23 cellular contexts compared by ENCODE assay signal in the genomic region with DNA sequence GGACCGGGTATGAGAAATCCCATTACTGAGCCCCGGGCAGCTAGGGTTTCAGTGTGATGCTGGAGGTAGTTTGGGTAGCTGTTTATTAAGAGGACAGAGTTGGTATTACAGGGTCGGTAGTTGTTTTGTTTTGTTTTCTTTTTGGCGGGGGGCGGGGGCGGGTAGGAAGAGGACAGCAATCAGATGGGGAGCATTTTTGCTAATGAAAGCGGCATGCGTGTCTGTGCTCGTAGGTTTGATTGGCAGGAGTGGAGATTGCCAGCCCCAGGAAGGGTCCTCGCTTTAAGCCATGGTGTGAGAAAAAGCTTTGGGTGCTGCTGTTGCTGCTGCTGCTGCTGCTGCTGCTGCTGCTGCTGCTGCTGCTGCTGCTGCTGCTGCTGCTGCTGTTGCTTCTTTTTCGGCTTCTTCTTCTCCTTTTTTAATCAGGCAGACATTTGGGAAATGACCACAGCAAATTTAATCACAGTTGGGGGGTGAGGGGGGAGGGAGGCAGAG.
DNase-seq lines count a peak whose midpoint lies in the region; ATAC-seq, FAIRE-seq and TF ChIP-seq lines count a peak whose summit lies in the region.
"Had no signal": no experiment of that assay in that cellular context is flagged by ENCODE, and none has a peak within 500 bp of the region (broad histone marks: within the 10 kb centered on the region; RNA-seq: fewer than 3 reads in every experiment).

No MANE protein-coding gene starts in this region.

- no peaks in the 10 kb centered on the region for H3K9me3 ChIP-seq in iPS-20b (ENCODE audit: insufficient read depth, low read depth, low read length)
- no peaks in the 10 kb centered on the region for H3K9me3 ChIP-seq in naive thymus-derived CD4-positive, alpha-beta T cell (ENCODE audit: control insufficient read depth in 2 of 3, low read length in 3 of 3)
- H3K9me3 ChIP-seq: left ventricle myocardium inferior, uterus had no signal

- TF ChIP-seq CTCF in activated CD8-positive, alpha-beta T cell treated with anti-CD3 and anti-CD28 coated beads for 36 hours (IDR thresholded peaks at IDR 0.05): no peak

- H3K4me1 Mint-ChIP-seq in activated CD8-positive, alpha-beta T cell treated with anti-CD3 and anti-CD28 coated beads for 36 hours (ENCODE audit: low read depth): no peaks in the 10 kb centered on the region
- H3K4me1 Mint-ChIP-seq in naive thymus-derived CD4-positive, alpha-beta T cell: peaks cover 0 to 4% (median 0%) of the 10 kb centered on the region in 7 donors

- DNase-seq in NCI-H82 (lab: John Stamatoyannopoulos, UW) (peak; percentile 36), NCI-H82 treated with DMSO at 0.1 percent for 48 hours (lab: John Stamatoyannopoulos, UW; ENCODE audit: unreplicated experiment) (no peak), SK-N-DZ (ENCODE audit: low spot score) (peak; percentile 74), urothelium cell line (ENCODE audit: low spot score) (peak; percentile 46)
- no peak for DNase-seq in activated CD8-positive, alpha-beta T cell treated with anti-CD3 and anti-CD28 coated beads for 36 hours
- DNase-seq in activated CD8-positive, alpha-beta memory T cell treated with anti-CD3 and anti-CD28 coated beads for 24 hours: no peak
- no peak for DNase-seq in naive thymus-derived CD4-positive, alpha-beta T cell
- DNase-seq: activated CD4-positive, CD25-positive, alpha-beta regulatory T cell treated with anti-CD3 and anti-CD28 coated beads, Interleukin-2, amount 50 U/mL, for 72 hours; activated CD8-positive, alpha-beta memory T cell treated with anti-CD3 and anti-CD28 coated beads, Interleukin-2, amount 50 U/mL, for 4 hours; activated naive CD4-positive, alpha-beta T cell treated with anti-CD3 and anti-CD28 coated beads for 36 hours; brain microvascular endothelial cell; CD8-positive, alpha-beta T cell; effector CD4-positive, alpha-beta T cell; left ventricle myocardium inferior; stimulated activated CD4-positive, alpha-beta T cell treated with anti-CD3 and anti-CD28 coated beads, Interleukin-15, amount 100 ng/mL, for 24 hours; T-helper 2 cell; uterus had no signal

- CTCF ChIA-PET in activated CD8-positive, alpha-beta T cell treated with anti-CD3 and anti-CD28 coated beads for 36 hours (lab: Charles Lee): no interaction called here
- CTCF ChIA-PET in naive thymus-derived CD4-positive, alpha-beta T cell (lab: Charles Lee): no interaction called here

- peak overlapping the region; percentile 1; the same call in 1 of the 2 replicates for H3K4me3 ChIP-seq in iPS-20b (ENCODE audit: low read length)
- H3K4me3 ChIP-seq in naive thymus-derived CD4-positive, alpha-beta T cell (ENCODE audit: low read length): no peak overlapping the region
- H3K4me3 ChIP-seq: left ventricle myocardium inferior, uterus had no signal

- FAIRE-seq in urothelium cell line (lab: Jason Lieb, UNC): no peak
- FAIRE-seq: GM12892 had no signal

- POLR2A ChIA-PET in activated CD8-positive, alpha-beta T cell treated with anti-CD3 and anti-CD28 coated beads for 36 hours (lab: Charles Lee): no interaction called here
- POLR2A ChIA-PET in naive thymus-derived CD4-positive, alpha-beta T cell (lab: Charles Lee): no interaction called here

- no peak overlapping the region for H3K27ac ChIP-seq in iPS-20b (ENCODE audit: low read length)
- no peak overlapping the region for H3K27ac ChIP-seq in naive thymus-derived CD4-positive, alpha-beta T cell (ENCODE audit: low read depth, low read length)
- H3K27ac ChIP-seq: brain microvascular endothelial cell, left ventricle myocardium inferior, uterus had no signal

- ATAC-seq in activated CD8-positive, alpha-beta T cell treated with anti-CD3 and anti-CD28 coated beads for 36 hours: no peak
- no peak for ATAC-seq in naive thymus-derived CD4-positive, alpha-beta T cell
- ATAC-seq: CD8-positive, alpha-beta T cell; HCT116; Right ventricle myocardium inferior had no signal

- H3K36me3 Mint-ChIP-seq in activated CD8-positive, alpha-beta T cell treated with anti-CD3 and anti-CD28 coated beads for 36 hours (ENCODE audit: low read depth): no peaks in the 10 kb centered on the region
- peaks cover 0 to 9% (median 0%) of the 10 kb centered on the region in 5 donors for H3K36me3 Mint-ChIP-seq in naive thymus-derived CD4-positive, alpha-beta T cell
- H3K36me3 Mint-ChIP-seq: CD8-positive, alpha-beta T cell; IgD-negative memory B cell had no signal

- H3K4me1 ChIP-seq in iPS-20b (ENCODE audit: insufficient read depth, low read length): peaks cover 14% of the 10 kb centered on the region; the same call in 1 of the 2 replicates
- H3K4me1 ChIP-seq in naive thymus-derived CD4-positive, alpha-beta T cell (ENCODE audit: control insufficient read depth in 2 of 2, insufficient read depth in 2 of 2, low read length in 2 of 2): no peaks in the 10 kb centered on the region
- H3K4me1 ChIP-seq: left ventricle myocardium inferior, uterus had no signal

- H3K4me3 Mint-ChIP-seq in activated CD8-positive, alpha-beta T cell treated with anti-CD3 and anti-CD28 coated beads for 36 hours: no peak overlapping the region
- no peak overlapping the region for H3K4me3 Mint-ChIP-seq in naive thymus-derived CD4-positive, alpha-beta T cell
- H3K4me3 Mint-ChIP-seq: activated naive CD4-positive, alpha-beta T cell treated with anti-CD3 and anti-CD28 coated beads for 36 hours; CD8-positive, alpha-beta T cell; IgD-negative memory B cell; stimulated activated naive CD8-positive, alpha-beta T cell treated with anti-CD3 and anti-CD28 coated beads, Interleukin-15, Interleukin-2, amounts not matched to agents 100 ng/mL and 50 ng/mL, for 24 hours had no signal

- intact Hi-C loops in activated CD8-positive, alpha-beta T cell treated with anti-CD3 and anti-CD28 coated beads for 36 hours (cut with micrococcal nuclease): no loop called here
- intact Hi-C loops in naive thymus-derived CD4-positive, alpha-beta T cell (cut with micrococcal nuclease): no loop called here

- H3K27me3 Mint-ChIP-seq in activated CD8-positive, alpha-beta T cell treated with anti-CD3 and anti-CD28 coated beads for 36 hours: peaks cover 42% of the 10 kb centered on the region
- peaks cover 51 to 73% (median 58%) of the 10 kb centered on the region in 5 donors for H3K27me3 Mint-ChIP-seq in naive thymus-derived CD4-positive, alpha-beta T cell

- peaks cover 6% of the 10 kb centered on the region; the same call in 1 of the 2 replicates for H3K27me3 ChIP-seq in iPS-20b (ENCODE audit: insufficient read depth, low read length)
- H3K27me3 ChIP-seq in naive thymus-derived CD4-positive, alpha-beta T cell (ENCODE audit: control insufficient read depth in 2 of 2, insufficient read depth in 2 of 2, low read length in 2 of 2): no peaks in the 10 kb centered on the region

- H3K27ac Mint-ChIP-seq in activated CD8-positive, alpha-beta T cell treated with anti-CD3 and anti-CD28 coated beads for 36 hours: no peak overlapping the region
- no peak overlapping the region for H3K27ac Mint-ChIP-seq in naive thymus-derived CD4-positive, alpha-beta T cell
- H3K27ac Mint-ChIP-seq: activated naive CD4-positive, alpha-beta T cell treated with anti-CD3 and anti-CD28 coated beads for 36 hours; CD8-positive, alpha-beta T cell; IgD-negative memory B cell; stimulated activated naive CD8-positive, alpha-beta T cell treated with anti-CD3 and anti-CD28 coated beads, Interleukin-15, Interleukin-2, amounts not matched to agents 100 ng/mL and 50 ng/mL, for 24 hours had no signal

- H3K9ac ChIP-seq in iPS-20b (ENCODE audit: low read depth, low read length): no peak overlapping the region

- no peaks in the 10 kb centered on the region for H3K9me3 Mint-ChIP-seq in activated CD8-positive, alpha-beta T cell treated with anti-CD3 and anti-CD28 coated beads for 36 hours
- peaks cover 0 to 5% (median 0%) of the 10 kb centered on the region in 11 donors for H3K9me3 Mint-ChIP-seq in naive thymus-derived CD4-positive, alpha-beta T cell
- H3K9me3 Mint-ChIP-seq: activated naive CD4-positive, alpha-beta T cell treated with anti-CD3 and anti-CD28 coated beads for 36 hours; CD8-positive, alpha-beta T cell; IgD-negative memory B cell; stimulated activated naive CD8-positive, alpha-beta T cell treated with anti-CD3 and anti-CD28 coated beads, Interleukin-15, Interleukin-2, amounts not matched to agents 100 ng/mL and 50 ng/mL, for 24 hours had no signal

- H3K36me3 ChIP-seq in iPS-20b (ENCODE audit: insufficient read depth, low read depth, low read length): no peaks in the 10 kb centered on the region
- H3K36me3 ChIP-seq in naive thymus-derived CD4-positive, alpha-beta T cell (ENCODE audit: control insufficient read depth in 2 of 3, insufficient read depth in 3 of 3, low read length in 3 of 3): no peaks in the 10 kb centered on the region
- H3K36me3 ChIP-seq: brain microvascular endothelial cell, left ventricle myocardium inferior, uterus had no signal

Comparison
In these comparisons a context has a peak if more than half of its experiments do, and no peak if none do; other contexts are left out.
1. DNase-seq: peak in NCI-H82 (single experiment), SK-N-DZ (single experiment) and urothelium cell line (single experiment); none in NCI-H82 treated with DMSO at 0.1 percent for 48 hours (single experiment), activated CD8-positive, alpha-beta T cell treated with anti-CD3 and anti-CD28 coated beads for 36 hours (single experiment), activated CD8-positive, alpha-beta memory T cell treated with anti-CD3 and anti-CD28 coated beads for 24 hours (single experiment) and naive thymus-derived CD4-positive, alpha-beta T cell (0 of 9).